Comparison of ENCODE assay signal across 10 cellular contexts in genomic region chr1:8562881-8563865, GRCh38.
A peak's percentile ranks its signal among the peaks of the same experiment; 100 is the strongest.
DNase-seq lines count a peak whose midpoint lies in the region; ATAC-seq and TF ChIP-seq lines count a peak whose summit lies in the region.
"Had no signal": no experiment of that assay in that cellular context is flagged by ENCODE, and none has a peak within 500 bp of the region (broad histone marks: within the 10 kb centered on the region; RNA-seq: fewer than 3 reads in every experiment).

No MANE protein-coding gene starts in this region.

- H3K4me1 ChIP-seq in mammary epithelial cell (ENCODE audit: insufficient read depth, low read length) (no peaks in the 10 kb centered on the region), HAP-1 (no peaks in the 10 kb centered on the region)

- H3K27ac Mint-ChIP-seq in nephron = peak overlapping the region; percentile 76 to 85 (median 79)
- H3K27ac Mint-ChIP-seq: activated naive CD8-positive, alpha-beta T cell treated with anti-CD3 and anti-CD28 coated beads, Interleukin-2, amount 10 ng/mL, durations not matched to agents 7 days and 5 days had no signal

- TF ChIP-seq CTCF in nephron (IDR thresholded peaks at IDR 0.05; ENCODE audit: unreplicated experiment in 3 of 3) (no peak), mammary epithelial cell (conservative IDR thresholded peaks at IDR 0.05 in 1 of 2, IDR thresholded peaks at IDR 0.05 in 1 of 2; ENCODE audit: extremely low read depth in 1 of 2, insufficient read depth in 1 of 2, low read depth in 1 of 2, low read length in 2 of 2) (no peak)

- dilution Hi-C loops in mammary epithelial cell (cut with HindIII; ENCODE audit: low sequenced_read_pairs) = no loop called here

- H3K9me3 Mint-ChIP-seq in nephron = no peaks in the 10 kb centered on the region
- H3K9me3 Mint-ChIP-seq: activated naive CD8-positive, alpha-beta T cell treated with anti-CD3 and anti-CD28 coated beads, Interleukin-2, amount 10 ng/mL, durations not matched to agents 7 days and 5 days had no signal

- H3K27me3 ChIP-seq in mammary epithelial cell (ENCODE audit: insufficient read depth, low read length) = no peaks in the 10 kb centered on the region
- no peaks in the 10 kb centered on the region for H3K27me3 ChIP-seq in HAP-1 (ENCODE audit: low read depth)

- H3K4me3 ChIP-seq in mammary epithelial cell (replicated peaks in 1 of 3; ENCODE audit: insufficient read depth in 1 of 3, low read depth in 2 of 3, low read length in 3 of 3) = no peak overlapping the region
- no peak overlapping the region for H3K4me3 ChIP-seq in HAP-1

- BruUV-seq in mammary epithelial cell (replicated peaks; lab: Mats Ljungman, UMichigan) = no TSS peak

- H3K9ac ChIP-seq in mammary epithelial cell (ENCODE audit: insufficient read depth, low read length) = no peak overlapping the region

- DNase-seq in EH (ENCODE audit: low read depth) = peak; percentile 54
- peak; percentile 5 for DNase-seq in NCI-H69 (lab: John Stamatoyannopoulos, UW)
- peak; percentile 32 for DNase-seq in dermis blood vessel endothelial cell
- no peak for DNase-seq in mammary epithelial cell
- DNase-seq in HAP-1 (ENCODE audit: low spot score in 2 of 2) = no peak
- DNase-seq: activated naive CD8-positive, alpha-beta T cell treated with anti-CD3 and anti-CD28 coated beads, Interleukin-2, amount 10 ng/mL, durations not matched to agents 7 days and 5 days; NCI-H526 had no signal

- in situ Hi-C loops in mammary epithelial cell (cut with MboI; ENCODE audit: low sequenced_read_pairs in 2 of 2) = loop anchor here (5.0 to 25.0 kb wide), 5 partner anchors 99 to 292 kb away; no protein-coding TSS in a partner anchor
- in situ Hi-C loops in HAP-1 (cut with MboI; ENCODE audit: low sequenced_read_pairs) = loop anchor here (5.0 to 10.0 kb wide), 3 partner anchors 112 to 282 kb away; no protein-coding TSS in a partner anchor

- H3K4me1 Mint-ChIP-seq in nephron = peaks cover 25% of the 10 kb centered on the region

- no peak overlapping the region for H2AFZ ChIP-seq in mammary epithelial cell (ENCODE audit: low read depth, low read length)

- H3K79me2 ChIP-seq in mammary epithelial cell (ENCODE audit: insufficient read depth, low read length) = no peaks in the 10 kb centered on the region

- no peaks in the 10 kb centered on the region for H3K36me3 Mint-ChIP-seq in nephron (ENCODE audit: low read depth)

- no peak overlapping the region for H3K4me2 ChIP-seq in mammary epithelial cell (ENCODE audit: insufficient read depth, low read depth, low read length)

- CTCF ChIA-PET in mammary epithelial cell (lab: Charles Lee; ENCODE audit: low non-redundant PET) = interaction anchor here (0.9 kb wide), 1 partner anchor 189 kb away, joined by 9 read pairs; no protein-coding TSS in a partner anchor

- H3K36me3 ChIP-seq in mammary epithelial cell (ENCODE audit: insufficient read depth, low read length) = no peaks in the 10 kb centered on the region
- H3K36me3 ChIP-seq in HAP-1 (replicated peaks) = no peaks in the 10 kb centered on the region

- H3K27ac ChIP-seq in mammary epithelial cell (ENCODE audit: insufficient read depth, low read depth, low read length) = no peak overlapping the region

- H3K4me3 Mint-ChIP-seq in nephron = no peak overlapping the region
- H3K4me3 Mint-ChIP-seq: activated naive CD8-positive, alpha-beta T cell treated with anti-CD3 and anti-CD28 coated beads, Interleukin-2, amount 10 ng/mL, durations not matched to agents 7 days and 5 days had no signal

- no peaks in the 10 kb centered on the region for H3K27me3 Mint-ChIP-seq in nephron (ENCODE audit: low read depth)
- H3K27me3 Mint-ChIP-seq: activated naive CD8-positive, alpha-beta T cell treated with anti-CD3 and anti-CD28 coated beads, Interleukin-2, amount 10 ng/mL, durations not matched to agents 7 days and 5 days had no signal

- H3K9me3 ChIP-seq in mammary epithelial cell (replicated peaks; ENCODE audit: insufficient read depth, low read length) (no peaks in the 10 kb centered on the region), HAP-1 (no peaks in the 10 kb centered on the region)

- no peaks in the 10 kb centered on the region for H4K20me1 ChIP-seq in mammary epithelial cell (ENCODE audit: insufficient read depth, low read length)

- intact Hi-C loops in mammary epithelial cell (cut with micrococcal nuclease) = no loop called here

- ATAC-seq in GM18861 (IDR thresholded peaks at IDR 0.05; ENCODE audit: unreplicated experiment) (no peak), HG02885 (IDR thresholded peaks at IDR 0.05; ENCODE audit: poor library complexity, unreplicated experiment) (no peak)

- WGBS in mammary epithelial cell (ENCODE audit: low coverage, missing lambda C conversion rate) = 79% methylated on average over 4 of the region's 4 CpGs

Comparison
In these comparisons a context has a peak if more than half of its experiments do, and no peak if none do; other contexts are left out.
1. DNase-seq: peak in EH (single experiment), NCI-H69 (single experiment) and dermis blood vessel endothelial cell (single experiment); none in mammary epithelial cell (single experiment) and HAP-1 (0 of 2).